19 cellular contexts compared by ENCODE assay signal in the genomic region with DNA sequence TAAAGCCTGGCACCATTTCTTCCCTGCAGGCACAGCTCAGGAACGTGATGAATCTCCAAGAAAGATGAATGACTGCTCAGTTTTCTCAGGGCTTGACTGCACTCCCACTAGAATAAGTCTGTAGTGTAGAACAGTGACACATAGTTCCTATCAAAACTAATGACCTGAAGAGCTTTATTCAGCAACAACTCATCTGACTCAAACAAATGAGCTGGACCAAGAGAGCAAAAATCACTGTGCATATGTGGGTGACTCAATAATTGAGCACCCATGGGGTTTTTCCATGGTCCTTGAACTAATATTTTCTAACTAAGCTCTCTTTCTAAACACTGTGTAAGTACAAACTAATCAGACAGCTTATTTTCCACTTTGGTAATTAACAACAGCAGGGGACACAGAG.
DNase-seq lines count a peak whose midpoint lies in the region; ATAC-seq and TF ChIP-seq lines count a peak whose summit lies in the region.
"Had no signal": no experiment of that assay in that cellular context is flagged by ENCODE, and none has a peak within 500 bp of the region (broad histone marks: within the 10 kb centered on the region; RNA-seq: fewer than 3 reads in every experiment).

No MANE protein-coding gene starts in this region.

- DNase-seq in Daoy (ENCODE audit: low read depth) (peak; percentile 30), RWPE2 (ENCODE audit: low spot score) (no peak), fibroblast of mammary gland (ENCODE audit: low read depth) (peak; percentile 90), renal cortical epithelial cell (ENCODE audit: low read depth) (peak; percentile 95), Peyer's patch (no peak), OCI-M1 (lab: John Stamatoyannopoulos, UW) (no peak), esophagus squamous epithelium (lab: John Stamatoyannopoulos, UW) (no peak)
- DNase-seq in stimulated activated CD4-positive, alpha-beta T cell treated with anti-CD3 and anti-CD28 coated beads, Interleukin-4, amount 100 ng/mL, for 1 hour = no peak
- DNase-seq: activated CD4-positive, alpha-beta T cell treated with anti-CD3 and anti-CD28 coated beads for 48 hours; activated T-cell treated with anti-CD3 and anti-CD28 coated beads, Interleukin-2, amount 50 U/mL, for 4 hours; CD4-positive, CD25-positive, alpha-beta regulatory T cell; GDM1; GOT3; kidney; NCI-H1930; NCI-H524; stimulated activated CD4-positive, alpha-beta T cell treated with anti-CD3 and anti-CD28 coated beads, Interleukin-1b, Interleukin-23, amount 100 ng/mL, for 48 hours had no signal

- no peak for TF ChIP-seq POLR2A in Peyer's patch (IDR thresholded peaks at IDR 0.05)
- TF ChIP-seq POLR2A in esophagus squamous epithelium (IDR thresholded peaks at IDR 0.05) = no peak

- H3K4me3 ChIP-seq in RWPE2 (ENCODE audit: severe bottlenecking) (no peak overlapping the region), fibroblast of mammary gland (ENCODE audit: control insufficient read depth, low read depth, low read length) (no peak overlapping the region), Peyer's patch (no peak overlapping the region), esophagus squamous epithelium (no peak overlapping the region)
- H3K4me3 ChIP-seq: prostate gland had no signal

- WGBS in esophagus squamous epithelium, 2 donors = 0 to 17% methylated on average over 1 of the region's 1 CpG

- TF ChIP-seq CTCF in RWPE2 (IDR thresholded peaks at IDR 0.05; ENCODE audit: poor library complexity, severe bottlenecking) = no peak
- no peak for TF ChIP-seq CTCF in fibroblast of mammary gland (conservative IDR thresholded peaks at IDR 0.05; ENCODE audit: control insufficient read depth, insufficient read depth, low read depth, low read length)
- no peak for TF ChIP-seq CTCF in Peyer's patch (IDR thresholded peaks at IDR 0.05)
- no peak for TF ChIP-seq CTCF in esophagus squamous epithelium (IDR thresholded peaks at IDR 0.05)

- H3K9me3 ChIP-seq in RWPE2 (ENCODE audit: severe bottlenecking) (no peaks in the 10 kb centered on the region), Peyer's patch (no peaks in the 10 kb centered on the region), esophagus squamous epithelium (no peaks in the 10 kb centered on the region)
- H3K9me3 ChIP-seq: prostate gland had no signal

- H3K4me1 ChIP-seq in RWPE2 (ENCODE audit: insufficient read depth, poor library complexity, severe bottlenecking) (peaks cover 4% of the 10 kb centered on the region), Peyer's patch (no peaks in the 10 kb centered on the region), esophagus squamous epithelium (peaks cover 0 to 6% (median 0%) of the 10 kb centered on the region in 3 donors)
- H3K4me1 ChIP-seq: prostate gland had no signal

- H3K27ac ChIP-seq in RWPE2 (ENCODE audit: poor library complexity, severe bottlenecking) = peak overlapping the region; percentile 3
- no peak overlapping the region for H3K27ac ChIP-seq in Peyer's patch
- H3K27ac ChIP-seq in esophagus squamous epithelium = no peak overlapping the region
- H3K27ac ChIP-seq: HL-60, prostate gland had no signal

- peak; percentile 61; the same call in 2 of the 3 replicates for ATAC-seq in RWPE2 (ENCODE audit: low read depth)
- ATAC-seq: activated T-cell treated with anti-CD3 and anti-CD28 coated beads, Interleukin-2, amount 50 U/mL, for 4 hours had no signal

- H3K36me3 ChIP-seq in RWPE2 (ENCODE audit: low read depth) = no peaks in the 10 kb centered on the region
- no peaks in the 10 kb centered on the region for H3K36me3 ChIP-seq in Peyer's patch
- no peaks in the 10 kb centered on the region for H3K36me3 ChIP-seq in esophagus squamous epithelium
- H3K36me3 ChIP-seq: prostate gland had no signal

- intact Hi-C loops in esophagus squamous epithelium (cut with DNase I) = no loop called here

- H3K27me3 ChIP-seq in RWPE2 (ENCODE audit: insufficient read depth, poor library complexity, severe bottlenecking) (no peaks in the 10 kb centered on the region), Peyer's patch (no peaks in the 10 kb centered on the region), esophagus squamous epithelium (peaks cover 0 to 8% (median 0%) of the 10 kb centered on the region in 4 donors)

Comparison
In these comparisons a context has a peak if more than half of its experiments do, and no peak if none do; other contexts are left out.
1. DNase-seq: peak in Daoy (single experiment), fibroblast of mammary gland (single experiment) and renal cortical epithelial cell (single experiment); none in RWPE2 (single experiment), Peyer's patch (0 of 3), OCI-M1 (single experiment), esophagus squamous epithelium (single experiment) and stimulated activated CD4-positive, alpha-beta T cell treated with anti-CD3 and anti-CD28 coated beads, Interleukin-4, amount 100 ng/mL, for 1 hour (single experiment).